ENCODE assay signal across 21 cellular contexts in genomic region chr17:72611172-72611571, GRCh38.
DNase-seq lines count a peak whose midpoint lies in the region; ATAC-seq, FAIRE-seq and TF ChIP-seq lines count a peak whose summit lies in the region.
"Had no signal": no experiment of that assay in that cellular context is flagged by ENCODE, and none has a peak within 500 bp of the region (broad histone marks: within the 10 kb centered on the region; RNA-seq: fewer than 3 reads in every experiment).

No MANE protein-coding gene starts in this region.

- CTCF ChIA-PET in MCF 10A (lab: Yijun Ruan, JAX) (interaction anchor here (0.6 to 2.2 kb wide), 5 partner anchors 9 to 57 kb away, joined by 3 to 7 read pairs (median 3); no protein-coding TSS in a partner anchor), GM12878 (lab: Yijun Ruan, JAX) (interaction anchor here (0.7 to 5.3 kb wide), 8 partner anchors 8 to 116 kb away, joined by 3 to 32 read pairs (median 4); no protein-coding TSS in a partner anchor), RWPE1 (lab: Yijun Ruan, JAX) (interaction anchor here (0.5 to 0.8 kb wide), 2 partner anchors 9 to 799 kb away, joined by 3 to 4 read pairs; no protein-coding TSS in a partner anchor)

- DNase-seq in MCF 10A (ENCODE audit: unreplicated experiment) (no peak), breast epithelium (ENCODE audit: low spot score in 2 of 2) (no peak), T-helper 17 cell (no peak), GM12878 (ENCODE audit: low read depth, low spot score) (no peak), urothelium cell line (ENCODE audit: low spot score) (no peak), progenitor cell of endocrine pancreas (ENCODE audit: low spot score, unreplicated experiment) (no peak), RWPE1 (ENCODE audit: low spot score) (no peak)
- DNase-seq: 8988T; C1 segment of cervical spinal cord; Calu3; CD4-positive, alpha-beta memory T cell; COR-L47; DMS53; DMS79 treated with DMSO at 0.1 percent for 48 hours; GF-D8; GM23248; H7; HCEC 1CT had no signal

- no peaks in the 10 kb centered on the region for H3K79me2 ChIP-seq in GM12878 (ENCODE audit: control insufficient read depth, insufficient read depth, low read length)

- H3K27me3 Mint-ChIP-seq in MCF 10A (ENCODE audit: insufficient read depth, unreplicated experiment), result no peaks in the 10 kb centered on the region
- peaks cover 12% of the 10 kb centered on the region for H3K27me3 Mint-ChIP-seq in T-helper 17 cell
- no peaks in the 10 kb centered on the region for H3K27me3 Mint-ChIP-seq in progenitor cell of endocrine pancreas

- H3K9me3 Mint-ChIP-seq in MCF 10A (ENCODE audit: unreplicated experiment) (no peaks in the 10 kb centered on the region), progenitor cell of endocrine pancreas (ENCODE audit: low read depth) (peaks cover 15% of the 10 kb centered on the region)

- H3K27ac ChIP-seq in breast epithelium (no peak overlapping the region), GM12878 (ENCODE audit: control insufficient read depth, insufficient read depth) (no peak overlapping the region), RWPE1 (no peak overlapping the region)
- H3K27ac ChIP-seq: GM23248 had no signal

- 55% methylated on average over 9 of the region's 9 CpGs for WGBS in GM12878 (ENCODE audit: insufficient coverage, insufficient replicate concordance, low lambda C conversion rate, missing lambda C conversion rate)

- no peak overlapping the region for H3K9ac ChIP-seq in GM12878 (ENCODE audit: control insufficient read depth, insufficient read depth, low read length)
- H3K9ac ChIP-seq: GM23248 had no signal

- FAIRE-seq in GM12878 (lab: Jason Lieb, UNC), result no peak
- peak; percentile 83 for FAIRE-seq in urothelium cell line (lab: Jason Lieb, UNC)
- FAIRE-seq: GM12892, H1 had no signal

- H3K4me3 Mint-ChIP-seq in MCF 10A (ENCODE audit: unreplicated experiment) (no peak overlapping the region), T-helper 17 cell (no peak overlapping the region), progenitor cell of endocrine pancreas (ENCODE audit: low read depth) (no peak overlapping the region)
- H3K4me3 Mint-ChIP-seq: CD4-positive, alpha-beta memory T cell had no signal

- H3K36me3 ChIP-seq in breast epithelium (no peaks in the 10 kb centered on the region), GM12878 (ENCODE audit: control insufficient read depth in 2 of 2, insufficient read depth in 2 of 2, low read length in 1 of 2) (no peaks in the 10 kb centered on the region)

- TF ChIP-seq EP300 in GM12878 (IDR thresholded peaks at IDR 0.05; ENCODE audit: borderline replicate concordance in 1 of 2, control insufficient read depth in 1 of 2, low read depth in 2 of 2, low read length in 2 of 2), result no peak

- no peak for TF ChIP-seq POLR2A in breast epithelium (IDR thresholded peaks at IDR 0.05)
- no peak for TF ChIP-seq POLR2A in GM12878 (IDR thresholded peaks at IDR 0.05; ENCODE audit: low read depth, low read length)

- no peak overlapping the region for H2AFZ ChIP-seq in GM12878 (ENCODE audit: control insufficient read depth, low read depth, low read length)
- H2AFZ ChIP-seq: GM23248 had no signal

- SMC1A ChIA-PET in GM12878 (lab: Charles Lee; ENCODE audit: uncharacterized antibody, unreplicated experiment), result interaction anchor here (1.0 to 6.6 kb wide), 8 partner anchors 8 to 116 kb away, joined by 3 to 66 read pairs (median 4); no protein-coding TSS in a partner anchor

- H4K20me1 ChIP-seq in GM12878 (ENCODE audit: control insufficient read depth, insufficient read depth), result no peaks in the 10 kb centered on the region

- BruUV-seq in MCF 10A (replicated peaks; lab: Mats Ljungman, UMichigan) (no TSS peak), GM12878 (replicated peaks; lab: Mats Ljungman, UMichigan) (no TSS peak)

- H3K4me1 ChIP-seq in breast epithelium (no peaks in the 10 kb centered on the region), GM12878 (ENCODE audit: control insufficient read depth, insufficient read depth, low read length) (no peaks in the 10 kb centered on the region)

- no peaks in the 10 kb centered on the region for H3K27me3 ChIP-seq in breast epithelium
- no peaks in the 10 kb centered on the region for H3K27me3 ChIP-seq in GM12878 (replicated peaks in 1 of 2; ENCODE audit: control insufficient read depth in 2 of 2, insufficient read depth in 2 of 2, low read length in 1 of 2)

- peaks cover 0 to 6% of the 10 kb centered on the region in 2 donors for H3K9me3 ChIP-seq in breast epithelium
- H3K9me3 ChIP-seq in T-helper 17 cell (ENCODE audit: control insufficient read depth, low read length, poor library complexity, severe bottlenecking), result no peaks in the 10 kb centered on the region
- H3K9me3 ChIP-seq in GM12878 (replicated peaks; ENCODE audit: control insufficient read depth, insufficient read depth, low read length), result peaks cover 4% of the 10 kb centered on the region; the same call in 2 of the 3 replicates

- H3K27ac Mint-ChIP-seq in MCF 10A (ENCODE audit: low read depth, unreplicated experiment) (peak overlapping the region; percentile 59), T-helper 17 cell (peak overlapping the region; percentile 21), progenitor cell of endocrine pancreas (no peak overlapping the region)

- no peak for TF ChIP-seq CTCF in MCF 10A (IDR thresholded peaks at IDR 0.05; ENCODE audit: unreplicated experiment)
- TF ChIP-seq CTCF in breast epithelium (IDR thresholded peaks at IDR 0.05), result no peak
- TF ChIP-seq CTCF in GM12878 (IDR thresholded peaks at IDR 0.05 in 2 of 3, conservative IDR thresholded peaks at IDR 0.05 in 1 of 3; ENCODE audit: control insufficient read depth in 2 of 3, extremely low read depth in 1 of 3, insufficient read depth in 1 of 3, low read depth in 3 of 3, low read length in 3 of 3), result no peak
- TF ChIP-seq CTCF in progenitor cell of endocrine pancreas (IDR thresholded peaks at IDR 0.05; ENCODE audit: unreplicated experiment), result no peak
- TF ChIP-seq CTCF in RWPE1 (conservative IDR thresholded peaks at IDR 0.05; ENCODE audit: low read depth), result no peak

- POLR2A ChIA-PET in MCF 10A (lab: Yijun Ruan, JAX) (interaction anchor here (0.8 to 7.4 kb wide), 4 partner anchors 10 to 22 kb away, joined by 4 to 166 read pairs (median 6); no protein-coding TSS in a partner anchor), GM12878 (lab: Charles Lee) (interaction anchor here (0.6 to 5.2 kb wide), 5 partner anchors 7 to 579 kb away, joined by 3 to 47 read pairs (median 4); no protein-coding TSS in a partner anchor), RWPE1 (lab: Yijun Ruan, JAX; ENCODE audit: low non-redundant PET) (no interaction called here)

- TF ChIP-seq RAD21 in GM12878 (IDR thresholded peaks at IDR 0.05; ENCODE audit: insufficient read depth, low read depth, low read length), result no peak

- in situ Hi-C loops in GM12878 (cut with MboI), result no loop called here

- H3K4me2 ChIP-seq in GM12878 (ENCODE audit: control insufficient read depth, insufficient read depth), result no peak overlapping the region

- intact Hi-C loops in MCF 10A (cut with micrococcal nuclease) (no loop called here), breast epithelium (cut with DNase I; ENCODE audit: low total_unique reads) (no loop called here), GM12878 (cut with micrococcal nuclease; ENCODE audit: unreplicated experiment) (no loop called here)

- RAD21 ChIA-PET in GM12878 (lab: Charles Lee; ENCODE audit: unreplicated experiment), result interaction anchor here (1.0 to 4.1 kb wide), 4 partner anchors 8 to 116 kb away, joined by 4 to 28 read pairs (median 4); no protein-coding TSS in a partner anchor

- peaks cover 51% of the 10 kb centered on the region for H3K4me1 Mint-ChIP-seq in MCF 10A (ENCODE audit: insufficient read depth, unreplicated experiment)
- peaks cover 6% of the 10 kb centered on the region for H3K4me1 Mint-ChIP-seq in T-helper 17 cell
- peaks cover 31% of the 10 kb centered on the region for H3K4me1 Mint-ChIP-seq in progenitor cell of endocrine pancreas (ENCODE audit: low read depth)
- H3K4me1 Mint-ChIP-seq: CD4-positive, alpha-beta memory T cell had no signal

- H3K36me3 Mint-ChIP-seq in MCF 10A (ENCODE audit: insufficient read depth, unreplicated experiment) (peaks cover 6% of the 10 kb centered on the region), T-helper 17 cell (ENCODE audit: low read depth) (peaks cover 2% of the 10 kb centered on the region), progenitor cell of endocrine pancreas (ENCODE audit: insufficient read depth) (peaks cover 8% of the 10 kb centered on the region)

- ATAC-seq in T-helper 17 cell (no peak), GM12878 (no peak), GM21381 (IDR thresholded peaks at IDR 0.05; ENCODE audit: unreplicated experiment) (no peak)

- no peak overlapping the region for H3K4me3 ChIP-seq in breast epithelium
- H3K4me3 ChIP-seq in GM12878, result no peak overlapping the region
- H3K4me3 ChIP-seq: GM23248 had no signal

TF ChIP-seq in GM12878, 131 proteins besides CTCF, POLR2A, EP300 and RAD21:
- TF ChIP-seq, protein P1, sequence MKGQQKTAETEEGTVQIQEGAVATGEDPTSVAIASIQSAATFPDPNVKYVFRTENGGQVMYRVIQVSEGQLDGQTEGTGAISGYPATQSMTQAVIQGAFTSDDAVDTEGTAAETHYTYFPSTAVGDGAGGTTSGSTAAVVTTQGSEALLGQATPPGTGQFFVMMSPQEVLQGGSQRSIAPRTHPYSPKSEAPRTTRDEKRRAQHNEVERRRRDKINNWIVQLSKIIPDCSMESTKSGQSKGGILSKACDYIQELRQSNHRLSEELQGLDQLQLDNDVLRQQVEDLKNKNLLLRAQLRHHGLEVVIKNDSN (IDR thresholded peaks at IDR 0.05; ENCODE audit: borderline replicate concordance, extremely low read length, insufficient read depth, low read depth, low read length), result no peak
- TF ChIP-seq, protein P2, sequence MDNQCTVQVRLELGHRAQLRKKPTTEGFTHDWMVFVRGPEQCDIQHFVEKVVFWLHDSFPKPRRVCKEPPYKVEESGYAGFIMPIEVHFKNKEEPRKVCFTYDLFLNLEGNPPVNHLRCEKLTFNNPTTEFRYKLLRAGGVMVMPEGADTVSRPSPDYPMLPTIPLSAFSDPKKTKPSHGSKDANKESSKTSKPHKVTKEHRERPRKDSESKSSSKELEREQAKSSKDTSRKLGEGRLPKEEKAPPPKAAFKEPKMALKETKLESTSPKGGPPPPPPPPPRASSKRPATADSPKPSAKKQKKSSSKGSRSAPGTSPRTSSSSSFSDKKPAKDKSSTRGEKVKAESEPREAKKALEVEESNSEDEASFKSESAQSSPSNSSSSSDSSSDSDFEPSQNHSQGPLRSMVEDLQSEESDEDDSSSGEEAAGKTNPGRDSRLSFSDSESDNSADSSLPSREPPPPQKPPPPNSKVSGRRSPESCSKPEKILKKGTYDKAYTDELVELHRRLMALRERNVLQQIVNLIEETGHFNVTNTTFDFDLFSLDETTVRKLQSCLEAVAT (IDR thresholded peaks at IDR 0.05), result no peak
- peak; percentile 92 for TF ChIP-seq RFX5 (IDR thresholded peaks at IDR 0.05; ENCODE audit: low read depth, low read length)
